ENCODE assay signal across 8 cellular contexts in genomic region chr4:52659722-52660261, GRCh38. TPM values are rescaled to one million over a fixed set of nuclear protein-coding genes. Genes with fewer than 3 reads are reported as not detected.
DNase-seq lines count a peak whose midpoint lies in the region; ATAC-seq and TF ChIP-seq lines count a peak whose summit lies in the region.

No MANE protein-coding gene starts in this region.

- no peak for TF ChIP-seq CTCF in upper lobe of right lung (IDR thresholded peaks at IDR 0.05)

- intact Hi-C loops in activated T-helper 2 cell treated with anti-CD3 and anti-CD28 coated beads, Interferon-gamma antibody, Interleukin-2, Interleukin-4, amounts not matched to agents 10 μg/mL and 5 μg/mL and 100 μg/mL, durations not matched to agents 14 hours and 24 hours and 36 hours (cut with micrococcal nuclease), result loop anchor here (1.0 to 5.0 kb wide), 4 partner anchors 53 to 323 kb away; partner anchors contain the start of gene RASL11B
- intact Hi-C loops in upper lobe of right lung (cut with DNase I), result no loop called here

- peak overlapping the region; percentile 62 for H3K27ac Mint-ChIP-seq in activated T-helper 2 cell treated with anti-CD3 and anti-CD28 coated beads, Interferon-gamma antibody, Interleukin-2, Interleukin-4, amounts not matched to agents 10 μg/mL and 5 μg/mL and 100 μg/mL, durations not matched to agents 14 hours and 24 hours and 36 hours

- in situ Hi-C loops in KBM-7 (cut with MboI; ENCODE audit: low pct_unique_long_range_greater_than_20kb, low sequenced_read_pairs), result no loop called here

- H3K4me3 ChIP-seq in muscle layer of duodenum (ENCODE audit: low read depth in 1 of 2, low read length in 2 of 2) (peak overlapping the region; percentile 66 to 76), upper lobe of right lung (peak overlapping the region; percentile 78)

- H3K9me3 ChIP-seq in muscle layer of duodenum (ENCODE audit: control insufficient read depth in 1 of 2, low read length in 2 of 2) (no peaks in the 10 kb centered on the region), upper lobe of right lung (no peaks in the 10 kb centered on the region)

- peaks cover 17% of the 10 kb centered on the region for H3K4me1 Mint-ChIP-seq in activated T-helper 2 cell treated with anti-CD3 and anti-CD28 coated beads, Interferon-gamma antibody, Interleukin-2, Interleukin-4, amounts not matched to agents 10 μg/mL and 5 μg/mL and 100 μg/mL, durations not matched to agents 14 hours and 24 hours and 36 hours (ENCODE audit: low read depth)

- peaks cover 10% of the 10 kb centered on the region for H3K27me3 Mint-ChIP-seq in activated T-helper 2 cell treated with anti-CD3 and anti-CD28 coated beads, Interferon-gamma antibody, Interleukin-2, Interleukin-4, amounts not matched to agents 10 μg/mL and 5 μg/mL and 100 μg/mL, durations not matched to agents 14 hours and 24 hours and 36 hours (ENCODE audit: low read depth)

- H3K4me1 ChIP-seq in muscle layer of duodenum (ENCODE audit: control insufficient read depth in 1 of 2, insufficient read depth in 2 of 2, low read length in 2 of 2), result peaks cover 4 to 13% of the 10 kb centered on the region in 2 donors
- peaks cover 8% of the 10 kb centered on the region for H3K4me1 ChIP-seq in upper lobe of right lung

- peak overlapping the region; percentile 82 for H3K4me3 Mint-ChIP-seq in activated T-helper 2 cell treated with anti-CD3 and anti-CD28 coated beads, Interferon-gamma antibody, Interleukin-2, Interleukin-4, amounts not matched to agents 10 μg/mL and 5 μg/mL and 100 μg/mL, durations not matched to agents 14 hours and 24 hours and 36 hours (ENCODE audit: low read depth)

- H3K36me3 ChIP-seq in muscle layer of duodenum (ENCODE audit: control insufficient read depth in 1 of 2, insufficient read depth in 2 of 2, low read length in 2 of 2) (no peaks in the 10 kb centered on the region), upper lobe of right lung (no peaks in the 10 kb centered on the region)

- H3K27ac ChIP-seq in muscle layer of duodenum (ENCODE audit: low read length) (peak overlapping the region; percentile 74), upper lobe of right lung (peak overlapping the region; percentile 95)

- ATAC-seq in GM21576 (IDR thresholded peaks at IDR 0.05; ENCODE audit: unreplicated experiment), result peak; percentile 33
- peak; percentile 67 for ATAC-seq in upper lobe of right lung

- H3K27me3 ChIP-seq in muscle layer of duodenum (ENCODE audit: low read depth, low read length) (no peaks in the 10 kb centered on the region), upper lobe of right lung (no peaks in the 10 kb centered on the region)

- peaks cover 5% of the 10 kb centered on the region for H3K9me3 Mint-ChIP-seq in activated T-helper 2 cell treated with anti-CD3 and anti-CD28 coated beads, Interferon-gamma antibody, Interleukin-2, Interleukin-4, amounts not matched to agents 10 μg/mL and 5 μg/mL and 100 μg/mL, durations not matched to agents 14 hours and 24 hours and 36 hours

- peak; percentile 54 for DNase-seq in ELF-1 (ENCODE audit: low read depth, low spot score)
- peak; percentile 48 for DNase-seq in KBM-7
- no peak for DNase-seq in activated T-helper 2 cell treated with anti-CD3 and anti-CD28 coated beads, Interferon-gamma antibody, Interleukin-2, Interleukin-4, amounts not matched to agents 10 μg/mL and 5 μg/mL and 100 μg/mL, durations not matched to agents 14 hours and 24 hours and 36 hours (ENCODE audit: low spot score)
- DNase-seq in fibroblast of peridontal ligament (ENCODE audit: extremely low read depth), result peak; percentile 23
- peak; percentile 84 for DNase-seq in upper lobe of right lung
- DNase-seq in DMS153 treated with DMSO at 0.1 percent for 48 hours (lab: John Stamatoyannopoulos, UW; ENCODE audit: unreplicated experiment), result no peak

- H3K36me3 Mint-ChIP-seq in activated T-helper 2 cell treated with anti-CD3 and anti-CD28 coated beads, Interferon-gamma antibody, Interleukin-2, Interleukin-4, amounts not matched to agents 10 μg/mL and 5 μg/mL and 100 μg/mL, durations not matched to agents 14 hours and 24 hours and 36 hours (ENCODE audit: low read depth), result peaks cover 18% of the 10 kb centered on the region

RNA-seq across cellular contexts. Expression of gene USP46, which starts 0.7 kb away (rescaled TPM):
- 7.7 and 8.9 TPM in 2 replicates for total RNA-seq in activated T-helper 2 cell treated with anti-CD3 and anti-CD28 coated beads, Interferon-gamma antibody, Interleukin-2, Interleukin-4, amounts not matched to agents 10 μg/mL and 5 μg/mL and 100 μg/mL, durations not matched to agents 14 hours and 24 hours and 36 hours
- 15.4 TPM for total RNA-seq in upper lobe of right lung

Comparison
In these comparisons a context has a peak if more than half of its experiments do, and no peak if none do; other contexts are left out.
1. DNase-seq: peak in ELF-1 (single experiment), KBM-7 (single experiment), fibroblast of peridontal ligament (single experiment) and upper lobe of right lung (single experiment); none in activated T-helper 2 cell treated with anti-CD3 and anti-CD28 coated beads, Interferon-gamma antibody, Interleukin-2, Interleukin-4, amounts not matched to agents 10 μg/mL and 5 μg/mL and 100 μg/mL, durations not matched to agents 14 hours and 24 hours and 36 hours (single experiment) and DMS153 treated with DMSO at 0.1 percent for 48 hours (single experiment).